ENCODE assay signal across 24 cellular contexts in the genomic region with DNA sequence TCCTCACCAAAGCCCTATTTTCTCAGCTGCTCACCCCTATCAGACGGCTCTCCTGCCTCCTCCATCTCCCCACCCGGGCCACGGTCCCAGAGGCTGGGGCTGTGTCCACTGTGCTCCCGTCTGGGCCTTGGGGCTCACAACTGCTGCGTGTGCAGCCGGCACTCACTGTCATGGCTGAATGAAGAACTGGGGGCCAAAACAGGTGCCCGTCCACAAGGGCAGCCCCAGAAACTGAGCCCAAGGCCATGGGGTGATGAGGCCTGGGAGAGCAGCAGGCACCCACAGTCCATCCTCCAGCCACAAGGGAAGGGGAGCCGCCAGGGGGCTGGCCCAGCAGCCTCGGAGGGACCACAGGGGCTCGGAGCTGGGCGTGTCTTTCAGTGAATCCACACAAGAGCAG.
DNase-seq lines count a peak whose midpoint lies in the region; ATAC-seq and TF ChIP-seq lines count a peak whose summit lies in the region.
"Had no signal": no experiment of that assay in that cellular context is flagged by ENCODE, and none has a peak within 500 bp of the region (broad histone marks: within the 10 kb centered on the region; RNA-seq: fewer than 3 reads in every experiment).

No MANE protein-coding gene starts in this region.

- ATAC-seq in T-helper 17 cell, result no peak
- ATAC-seq: activated T-cell treated with anti-CD3 and anti-CD28 coated beads, Interleukin-2, amount 50 U/mL, for 72 hours; PC-3 had no signal

- no peaks in the 10 kb centered on the region for H3K9me3 ChIP-seq in T-helper 17 cell (ENCODE audit: control insufficient read depth, low read length, poor library complexity, severe bottlenecking)
- H3K9me3 ChIP-seq in osteoblast (ENCODE audit: low read depth, low read length), result no peaks in the 10 kb centered on the region
- no peaks in the 10 kb centered on the region for H3K9me3 ChIP-seq in testis
- H3K9me3 ChIP-seq: prostate gland had no signal

- H3K27ac ChIP-seq in osteoblast (ENCODE audit: low read depth, low read length) (no peak overlapping the region), testis (no peak overlapping the region)
- H3K27ac ChIP-seq: C4-2B, epithelial cell of prostate, HL-60, prostate gland, WERI-Rb-1 had no signal

- no peaks in the 10 kb centered on the region for H3K4me1 Mint-ChIP-seq in T-helper 17 cell

- no peak for TF ChIP-seq CTCF in osteoblast (IDR thresholded peaks at IDR 0.05; ENCODE audit: extremely low read depth, low read depth, low read length)
- TF ChIP-seq CTCF in testis (IDR thresholded peaks at IDR 0.05), result no peak

- H3K4me1 ChIP-seq in osteoblast (ENCODE audit: insufficient read depth, low read length), result no peaks in the 10 kb centered on the region
- peaks cover 16% of the 10 kb centered on the region for H3K4me1 ChIP-seq in testis

- no peaks in the 10 kb centered on the region for H4K20me1 ChIP-seq in osteoblast (ENCODE audit: insufficient read depth, low read length)

- no peaks in the 10 kb centered on the region for H3K79me2 ChIP-seq in osteoblast (ENCODE audit: insufficient read depth, low read length)

- peak; percentile 44 for DNase-seq in H7
- no peak for DNase-seq in T-helper 17 cell
- DNase-seq in osteoblast (ENCODE audit: insufficient read length, low spot score, missing footprints), result peak; percentile 80
- DNase-seq in testis, result peak; percentile 13
- no peak for DNase-seq in AG20443 (ENCODE audit: low spot score)
- no peak for DNase-seq in SKM-1 (lab: John Stamatoyannopoulos, UW; ENCODE audit: unreplicated experiment)
- no peak for DNase-seq in OCI-M1 (lab: John Stamatoyannopoulos, UW)
- DNase-seq: activated CD4-positive, alpha-beta T cell treated with anti-CD3 and anti-CD28 coated beads for 48 hours; activated naive CD4-positive, alpha-beta T cell treated with anti-CD3 and anti-CD28 coated beads for 36 hours; activated T-cell treated with anti-CD3 and anti-CD28 coated beads, Interleukin-2, amount 50 U/mL, for 72 hours; amniotic stem cell; effector CD4-positive, alpha-beta T cell; Karpas-422; NCI-H1436; PC-3; SHP77 treated with DMSO at 0.1 percent for 48 hours; T-helper 9 cell; trophoblast cell; WERI-Rb-1 had no signal

- no peak overlapping the region for H2AFZ ChIP-seq in osteoblast (ENCODE audit: low read length)

- H3K27me3 Mint-ChIP-seq in T-helper 17 cell, result peaks cover 19% of the 10 kb centered on the region

- 68 to 83% methylated on average over 7 to 11 of the region's 11 CpGs for WGBS in testis, 2 donors

- peak overlapping the region; percentile 24 for H3K27ac Mint-ChIP-seq in T-helper 17 cell
- H3K27ac Mint-ChIP-seq: activated naive CD4-positive, alpha-beta T cell treated with anti-CD3 and anti-CD28 coated beads for 36 hours; activated T-cell treated with anti-CD3 and anti-CD28 coated beads, Interleukin-2, amount 50 U/mL, for 72 hours; nephron had no signal

- H3K4me3 ChIP-seq in H7 (ENCODE audit: insufficient read depth, low read depth, low read length) (no peak overlapping the region), osteoblast (ENCODE audit: insufficient read depth, low read length) (no peak overlapping the region), testis (no peak overlapping the region)
- H3K4me3 ChIP-seq: prostate gland had no signal

- no peak overlapping the region for H3K4me3 Mint-ChIP-seq in T-helper 17 cell
- H3K4me3 Mint-ChIP-seq: activated naive CD4-positive, alpha-beta T cell treated with anti-CD3 and anti-CD28 coated beads for 36 hours; activated T-cell treated with anti-CD3 and anti-CD28 coated beads, Interleukin-2, amount 50 U/mL, for 72 hours; nephron had no signal

- no peaks in the 10 kb centered on the region for H3K27me3 ChIP-seq in H7 (ENCODE audit: control insufficient read depth, insufficient read depth, low read length)
- H3K27me3 ChIP-seq in osteoblast (ENCODE audit: insufficient read depth, low read length), result no peaks in the 10 kb centered on the region
- H3K27me3 ChIP-seq in testis, result no peaks in the 10 kb centered on the region

- TF ChIP-seq POLR2A in testis (IDR thresholded peaks at IDR 0.05), result no peak

- intact Hi-C loops in testis (cut with DNase I; ENCODE audit: low total_unique reads), result no loop called here

- H3K36me3 ChIP-seq in H7 (replicated peaks; ENCODE audit: control insufficient read depth, insufficient read depth, low read length), result no peaks in the 10 kb centered on the region
- no peaks in the 10 kb centered on the region for H3K36me3 ChIP-seq in osteoblast (ENCODE audit: insufficient read depth, low read length)
- no peaks in the 10 kb centered on the region for H3K36me3 ChIP-seq in testis (ENCODE audit: low read depth, missing control alignments)
- H3K36me3 ChIP-seq: prostate gland, WERI-Rb-1 had no signal

- no peaks in the 10 kb centered on the region for H3K36me3 Mint-ChIP-seq in T-helper 17 cell (ENCODE audit: low read depth)

- H3K4me2 ChIP-seq in osteoblast (ENCODE audit: insufficient read depth, low read length), result no peak overlapping the region

Comparison
In these comparisons a context has a peak if more than half of its experiments do, and no peak if none do; other contexts are left out.
1. DNase-seq: peak in H7 (single experiment), osteoblast (single experiment) and testis (single experiment); none in T-helper 17 cell (0 of 3), AG20443 (single experiment), SKM-1 (single experiment) and OCI-M1 (single experiment).